In genomic region chr1:43463461-43463860, GRCh38 we compare ENCODE assay signal across 27 cellular contexts.
"Had no signal": no experiment of that assay in that cellular context is flagged by ENCODE, and none has a peak within 500 bp of the region (broad histone marks: within the 10 kb centered on the region; RNA-seq: fewer than 3 reads in every experiment).

No MANE protein-coding gene starts in this region.

- H3K4me3 ChIP-seq: adrenal gland, body of pancreas, cardiac muscle cell, ovary, skin epidermis, uterus had no signal

- H3K27ac ChIP-seq: adrenal gland, body of pancreas, cardiac muscle cell, ovary, skin epidermis, uterus, WERI-Rb-1 had no signal

- FAIRE-seq: endothelial cell of umbilical vein, islet of Langerhans had no signal

- H3K27me3 ChIP-seq: adrenal gland, body of pancreas, cardiac muscle cell, ovary, uterus had no signal

- H3K4me1 ChIP-seq: uterus had no signal

- DNase-seq: activated CD4-positive, alpha-beta T cell treated with anti-CD3 and anti-CD28 coated beads for 48 hours; activated CD4-positive, alpha-beta T cell treated with anti-CD3 and anti-CD28 coated beads, Interleukin-2, amount 50 U/mL, for 48 hours; activated CD8-positive, alpha-beta memory T cell treated with anti-CD3 and anti-CD28 coated beads for 24 hours; activated effector memory CD4-positive, alpha-beta T cell treated with Interleukin-2 at 50 U/mL for 16 hours; activated naive CD4-positive, alpha-beta T cell treated with Interleukin-2 at 50 U/mL for 16 hours; adrenal gland; aorta; body of pancreas; cortex of kidney; effector memory CD8-positive, alpha-beta T cell; foreskin melanocyte; left ventricle myocardium superior; mammary epithelial cell; naive thymus-derived CD4-positive, alpha-beta T cell; ovary; stimulated activated CD4-positive, alpha-beta T cell treated with anti-CD3 and anti-CD28 coated beads, Interleukin-4, amount 100 ng/mL, for 24 hours; stimulated activated naive CD8-positive, alpha-beta T cell treated with anti-CD3 and anti-CD28 coated beads, Interleukin-15, amount 100 ng/mL, for 72 hours; substantia nigra; uterus; WERI-Rb-1 had no signal

- H3K9me3 ChIP-seq: adrenal gland, body of pancreas, ovary, uterus had no signal

- H3K36me3 ChIP-seq: adrenal gland, cardiac muscle cell, ovary, uterus, WERI-Rb-1 had no signal

- ATAC-seq: activated CD4-positive, CD25-positive, alpha-beta regulatory T cell treated with anti-CD3 and anti-CD28 coated beads, Interleukin-2, amount 50 U/mL, for 24 hours; body of pancreas; effector memory CD8-positive, alpha-beta T cell; left ventricle myocardium superior; naive thymus-derived CD4-positive, alpha-beta T cell; sciatic nerve; stimulated activated effector memory CD8-positive, alpha-beta T cell treated with anti-CD3 and anti-CD28 coated beads, Interleukin-12 subunit alpha, Interleukin-12 subunit beta, amount 100 ng/mL, for 72 hours; stimulated activated naive CD8-positive, alpha-beta T cell treated with anti-CD3 and anti-CD28 coated beads, Interleukin-15, amount 100 ng/mL, for 72 hours had no signal
